In genomic region chr3:120743081-120743365, GRCh38 we compare ENCODE assay signal across 8 cellular contexts. TPM values are rescaled to one million over a fixed set of nuclear protein-coding genes. Genes with fewer than 3 reads are reported as not detected.
DNase-seq lines count a peak whose midpoint lies in the region; ATAC-seq and TF ChIP-seq lines count a peak whose summit lies in the region.

No MANE protein-coding gene starts in this region.

- peak overlapping the region; percentile 91 for H3K4me3 ChIP-seq in iPS-20b (ENCODE audit: low read length)

- no peaks in the 10 kb centered on the region for H3K27me3 Mint-ChIP-seq in activated naive CD4-positive, alpha-beta T cell treated with anti-CD3 and anti-CD28 coated beads, Interleukin-2, amount 50 U/mL, for 24 hours
- no peaks in the 10 kb centered on the region for H3K27me3 Mint-ChIP-seq in activated T-helper 17 cell treated with anti-CD3 and anti-CD28 coated beads, Interleukin-2, amount 50 U/mL, for 72 hours

- peaks cover 3% of the 10 kb centered on the region for H3K36me3 Mint-ChIP-seq in activated naive CD4-positive, alpha-beta T cell treated with anti-CD3 and anti-CD28 coated beads, Interleukin-2, amount 50 U/mL, for 24 hours
- H3K36me3 Mint-ChIP-seq in activated T-helper 17 cell treated with anti-CD3 and anti-CD28 coated beads, Interleukin-2, amount 50 U/mL, for 72 hours (ENCODE audit: low read depth) = peaks cover 6% of the 10 kb centered on the region

- H3K9me3 Mint-ChIP-seq in activated naive CD4-positive, alpha-beta T cell treated with anti-CD3 and anti-CD28 coated beads, Interleukin-2, amount 50 U/mL, for 24 hours = no peaks in the 10 kb centered on the region
- no peaks in the 10 kb centered on the region for H3K9me3 Mint-ChIP-seq in activated T-helper 17 cell treated with anti-CD3 and anti-CD28 coated beads, Interleukin-2, amount 50 U/mL, for 72 hours

- peak overlapping the region; percentile 93 for H3K4me3 Mint-ChIP-seq in activated naive CD4-positive, alpha-beta T cell treated with anti-CD3 and anti-CD28 coated beads, Interleukin-2, amount 50 U/mL, for 24 hours
- H3K4me3 Mint-ChIP-seq in activated T-helper 17 cell treated with anti-CD3 and anti-CD28 coated beads, Interleukin-2, amount 50 U/mL, for 72 hours = peak overlapping the region; percentile 94

- peaks cover 39% of the 10 kb centered on the region for H3K4me1 Mint-ChIP-seq in activated naive CD4-positive, alpha-beta T cell treated with anti-CD3 and anti-CD28 coated beads, Interleukin-2, amount 50 U/mL, for 24 hours
- H3K4me1 Mint-ChIP-seq in activated T-helper 17 cell treated with anti-CD3 and anti-CD28 coated beads, Interleukin-2, amount 50 U/mL, for 72 hours = peaks cover 14% of the 10 kb centered on the region

- DNase-seq in activated naive CD4-positive, alpha-beta T cell (lab: John Stamatoyannopoulos, UW) = no peak
- DNase-seq in NCI-H748 (lab: John Stamatoyannopoulos, UW; ENCODE audit: unreplicated experiment) (no peak), GM13976 (ENCODE audit: low spot score) (no peak), NCI-H2227 (lab: John Stamatoyannopoulos, UW; ENCODE audit: unreplicated experiment) (no peak)

- H3K9me3 ChIP-seq in iPS-20b (ENCODE audit: insufficient read depth, low read depth, low read length) = peaks cover 9% of the 10 kb centered on the region; the same call in 1 of the 2 replicates

- no peak for ATAC-seq in activated T-helper 17 cell treated with anti-CD3 and anti-CD28 coated beads, Interleukin-2, amount 50 U/mL, for 72 hours (replicated peaks)

- TF ChIP-seq CTCF in GM13976 (IDR thresholded peaks at IDR 0.05; ENCODE audit: borderline replicate concordance, control extremely low read depth, extremely low read depth, insufficient read depth, missing control alignments) = no peak

- no peaks in the 10 kb centered on the region for H3K27me3 ChIP-seq in iPS-20b (ENCODE audit: insufficient read depth, low read length)

- H3K27ac ChIP-seq in iPS-20b (ENCODE audit: low read length) = peak overlapping the region; percentile 31
- peak overlapping the region; percentile 72 for H3K27ac ChIP-seq in temporal lobe (ENCODE audit: low read depth, low read length)

- H3K27ac Mint-ChIP-seq in activated naive CD4-positive, alpha-beta T cell treated with anti-CD3 and anti-CD28 coated beads, Interleukin-2, amount 50 U/mL, for 24 hours = peak overlapping the region; percentile 91
- peak overlapping the region; percentile 91 for H3K27ac Mint-ChIP-seq in activated T-helper 17 cell treated with anti-CD3 and anti-CD28 coated beads, Interleukin-2, amount 50 U/mL, for 72 hours

- peaks cover 14% of the 10 kb centered on the region for H3K4me1 ChIP-seq in iPS-20b (ENCODE audit: insufficient read depth, low read length)

- H3K36me3 ChIP-seq in iPS-20b (ENCODE audit: insufficient read depth, low read depth, low read length) = peaks cover 5% of the 10 kb centered on the region

- in situ Hi-C loops in GM13976 (cut with MboI; ENCODE audit: low sequenced_read_pairs, unreplicated experiment) = no loop called here

- peak overlapping the region; percentile 94 for H3K9ac ChIP-seq in iPS-20b (ENCODE audit: low read depth, low read length)

RNA-seq across cellular contexts. Expression of gene GTF2E1, which starts 0.5 kb away (rescaled TPM):
- total RNA-seq in activated T-helper 17 cell treated with anti-CD3 and anti-CD28 coated beads, Interleukin-2, amount 50 U/mL, for 72 hours = 10 to 100 TPM; 11.1 to 20.2 TPM
- 11.1 TPM for total RNA-seq in temporal lobe

RNA-seq across cellular contexts. Expression of gene RABL3, which starts 0.7 kb away (rescaled TPM):
- 10 to 100 TPM; 36.8 to 46.0 TPM for total RNA-seq in activated T-helper 17 cell treated with anti-CD3 and anti-CD28 coated beads, Interleukin-2, amount 50 U/mL, for 72 hours
- 12.3 TPM for total RNA-seq in temporal lobe
